Comparison of ENCODE assay signal across 7 cellular contexts in genomic region chrX:150961631-150962030, GRCh38.
"Had no signal": no experiment of that assay in that cellular context is flagged by ENCODE, and none has a peak within 500 bp of the region (broad histone marks: within the 10 kb centered on the region; RNA-seq: fewer than 3 reads in every experiment).

No MANE protein-coding gene starts in this region.

- H3K27ac ChIP-seq: HL-60 had no signal

- H3K9me3 Mint-ChIP-seq: GM23338 had no signal

- H3K4me3 Mint-ChIP-seq: GM23338, H9, IgD-negative memory B cell had no signal

- H3K4me3 ChIP-seq: GM23338 had no signal

- ATAC-seq: GM23338, HepG2 had no signal

- H3K4me2 ChIP-seq: GM23338 had no signal

- H3K4me1 Mint-ChIP-seq: IgD-negative memory B cell had no signal

- H3K27ac Mint-ChIP-seq: GM23338, H9, IgD-negative memory B cell had no signal

- DNase-seq: H9, HCEC 1CT, KBM-7 had no signal

- H3K36me3 Mint-ChIP-seq: IgD-negative memory B cell had no signal

- H2AFZ ChIP-seq: GM23338 had no signal
